1 cellular context compared by ENCODE assay signal in the genomic region with DNA sequence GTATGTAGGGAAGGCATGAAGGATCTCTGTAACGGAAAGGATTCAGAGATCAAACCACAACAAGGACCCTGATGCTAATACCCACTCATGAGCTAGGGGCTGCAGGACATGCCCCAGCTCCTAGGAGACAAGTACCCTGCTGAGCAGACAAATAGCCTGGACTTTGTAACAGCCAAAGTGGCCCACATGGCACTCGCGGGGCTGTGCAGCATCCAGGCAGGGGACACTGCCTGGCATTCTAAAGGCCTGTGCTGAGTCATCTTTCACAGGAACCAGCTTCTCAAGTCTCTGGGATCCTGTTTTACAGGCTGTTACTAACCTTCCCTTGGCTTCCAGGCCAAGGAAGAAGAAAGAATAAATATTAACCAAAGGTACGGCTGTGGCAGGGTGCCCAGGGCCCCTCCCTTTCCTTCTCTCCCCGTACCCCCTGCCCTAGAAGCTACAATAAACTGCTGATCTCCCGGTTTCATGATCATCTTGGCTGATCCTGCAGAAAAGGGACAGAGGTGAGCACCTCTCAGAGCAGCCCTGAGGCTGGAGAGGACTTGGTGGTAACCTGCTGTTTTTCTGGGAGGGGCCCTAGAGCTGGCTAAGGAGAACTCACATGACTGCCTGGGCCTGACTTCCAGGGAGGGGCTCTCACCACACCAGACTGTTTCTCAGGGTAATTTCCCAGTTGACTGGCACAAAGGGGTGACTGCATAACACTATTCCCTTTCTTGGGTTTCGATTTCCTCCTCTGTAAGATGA.
TF ChIP-seq lines count a peak whose summit lies in the region.

No MANE protein-coding gene starts in this region.

TF ChIP-seq in endothelial cell of umbilical vein, 7 proteins besides CTCF, POLR2A, EP300 and RAD21:
- no peak for TF ChIP-seq POLR2AphosphoS5 (IDR thresholded peaks at IDR 0.05; ENCODE audit: insufficient read depth, low read depth, low read length)
- peak; percentile 68 for TF ChIP-seq FOS (IDR thresholded peaks at IDR 0.05; ENCODE audit: borderline replicate concordance, insufficient read depth, low read length)
- TF ChIP-seq EZH2 (IDR thresholded peaks at IDR 0.05; ENCODE audit: borderline replicate concordance, low read depth, low read length, severe bottlenecking): no peak
- TF ChIP-seq GATA2 (IDR thresholded peaks at IDR 0.05; ENCODE audit: insufficient read depth, insufficient read length, low read depth, low read length): no peak
